In genomic region chr20:23086056-23086551, GRCh38 we compare ENCODE assay signal across 8 cellular contexts. TPM values are rescaled to one million over a fixed set of nuclear protein-coding genes. Genes with fewer than 3 reads are reported as not detected.
DNase-seq lines count a peak whose midpoint lies in the region; ATAC-seq and TF ChIP-seq lines count a peak whose summit lies in the region.

Gene CD93 (minus strand): TSS chr20:23086324. CDS start chr20:23086192, 132 bp downstream.

- peak; percentile 61 for ATAC-seq in GM19395 (IDR thresholded peaks at IDR 0.05; ENCODE audit: unreplicated experiment)
- peak; percentile 43 for ATAC-seq in gastroesophageal sphincter
- ATAC-seq in HG03159 (IDR thresholded peaks at IDR 0.05; ENCODE audit: unreplicated experiment): no peak
- ATAC-seq in GM18858 (IDR thresholded peaks at IDR 0.05; ENCODE audit: unreplicated experiment): no peak

- H3K36me3 ChIP-seq in Peyer's patch (no peaks in the 10 kb centered on the region), gastroesophageal sphincter (no peaks in the 10 kb centered on the region)

- DNase-seq in Peyer's patch (no peak), retina (peak; percentile 51), NCI-H1436 (lab: John Stamatoyannopoulos, UW) (no peak), GOT3 (lab: John Stamatoyannopoulos, UW) (no peak)

- WGBS in gastroesophageal sphincter (ENCODE audit: low coverage in 1 of 2), 2 donors: 0 to 14% methylated on average over 3 to 9 of the region's 27 CpGs

- H3K9me3 ChIP-seq in Peyer's patch: no peaks in the 10 kb centered on the region
- no peaks in the 10 kb centered on the region for H3K9me3 ChIP-seq in gastroesophageal sphincter

- TF ChIP-seq POLR2A in Peyer's patch (IDR thresholded peaks at IDR 0.05) (peak in 1 of 2 donors; percentile 22), gastroesophageal sphincter (IDR thresholded peaks at IDR 0.05) (peak; percentile 29 to 54)

- peak within 1 kb of the TSS in 3 of 4 donors; percentile 5 to 36 (median 34) for H3K4me3 ChIP-seq in Peyer's patch
- H3K4me3 ChIP-seq in gastroesophageal sphincter: peak within 1 kb of the TSS in 1 of 2 donors; percentile 48

- no peaks in the 10 kb centered on the region for H3K4me1 ChIP-seq in Peyer's patch
- peaks cover 0 to 31% (median 2%) of the 10 kb centered on the region in 3 donors for H3K4me1 ChIP-seq in gastroesophageal sphincter

- H3K27ac ChIP-seq in Peyer's patch (peak within 1 kb of the TSS; percentile 38 to 83 (median 54)), gastroesophageal sphincter (peak within 1 kb of the TSS; percentile 8 to 85 (median 80))

- H3K27me3 ChIP-seq in Peyer's patch (no peaks in the 10 kb centered on the region), gastroesophageal sphincter (no peaks in the 10 kb centered on the region)

- TF ChIP-seq EP300 in gastroesophageal sphincter (IDR thresholded peaks at IDR 0.05): no peak

- TF ChIP-seq CTCF in Peyer's patch (IDR thresholded peaks at IDR 0.05): no peak
- no peak for TF ChIP-seq CTCF in gastroesophageal sphincter (IDR thresholded peaks at IDR 0.05)

RNA-seq across cellular contexts. Expression of gene CD93, which starts in this region (rescaled TPM):
- total RNA-seq in Peyer's patch (10 to 100 TPM in 2 of 4 donors, 1 to 10 TPM in 2; 3.7 to 16.5 (median 9.7) TPM), gastroesophageal sphincter (10 to 100 TPM; 20.4 to 75.4 (median 47.2) TPM)

Comparison
In these comparisons a context has a peak if more than half of its experiments do, and no peak if none do; other contexts are left out.
1. ATAC-seq: peak in GM19395 (single experiment) and gastroesophageal sphincter (single experiment); none in HG03159 (single experiment) and GM18858 (single experiment).